Comparison of ENCODE assay signal across 8 cellular contexts in genomic region chr6:37160922-37161778, GRCh38. TPM values are rescaled to one million over a fixed set of nuclear protein-coding genes. Genes with fewer than 3 reads are reported as not detected.
A peak's percentile ranks its signal among the peaks of the same experiment; 100 is the strongest.
DNase-seq lines count a peak whose midpoint lies in the region; ATAC-seq and TF ChIP-seq lines count a peak whose summit lies in the region.

No MANE protein-coding gene starts in this region.

- no peak overlapping the region for H3K27ac ChIP-seq in effector memory CD4-positive, alpha-beta T cell (ENCODE audit: insufficient read depth, low read length, poor library complexity, severe bottlenecking)

- peak overlapping the region; percentile 90 for H3K27ac Mint-ChIP-seq in activated B cell treated with CpG ODN at 0.5 μM for 24 hours
- peak overlapping the region; percentile 38 to 98 (median 92) for H3K27ac Mint-ChIP-seq in nephron
- H3K27ac Mint-ChIP-seq in T-cell: no peak overlapping the region

- no peaks in the 10 kb centered on the region for H3K36me3 Mint-ChIP-seq in activated B cell treated with CpG ODN at 0.5 μM for 24 hours (ENCODE audit: low read depth)
- no peaks in the 10 kb centered on the region for H3K36me3 Mint-ChIP-seq in nephron (ENCODE audit: low read depth)
- no peaks in the 10 kb centered on the region for H3K36me3 Mint-ChIP-seq in T-cell

- TF ChIP-seq CTCF in GM12865 (IDR thresholded peaks at IDR 0.05; ENCODE audit: insufficient read depth, low read depth, low read length, missing control alignments) (no peak), activated B cell treated with CpG ODN at 0.5 μM for 24 hours (IDR thresholded peaks at IDR 0.05) (no peak), nephron (IDR thresholded peaks at IDR 0.05; ENCODE audit: unreplicated experiment in 3 of 3) (no peak)

- H3K4me3 Mint-ChIP-seq in activated B cell treated with CpG ODN at 0.5 μM for 24 hours (peak overlapping the region; percentile 50), nephron (peak overlapping the region in 1 of 3 experiments; percentile 13), T-cell (no peak overlapping the region)

- CTCF ChIA-PET in activated B cell treated with CpG ODN at 0.5 μM for 24 hours (lab: Charles Lee): interaction anchor here (0.6 to 1.8 kb wide), 6 partner anchors 9 to 143 kb away, joined by 3 to 10 read pairs (median 4); partner anchors contain the start of gene PIM1
- CTCF ChIA-PET in T-cell (lab: Charles Lee): interaction anchor here in 1 of 2 donors (0.6 to 1.1 kb wide), 6 partner anchors 11 to 139 kb away, joined by 3 to 4 read pairs (median 4); no protein-coding TSS in a partner anchor

- intact Hi-C loops in activated B cell treated with CpG ODN at 0.5 μM for 24 hours (cut with micrococcal nuclease): loop anchor here (1.0 kb wide), 1 partner anchor 8 kb away; no protein-coding TSS in a partner anchor

- no peaks in the 10 kb centered on the region for H3K9me3 Mint-ChIP-seq in activated B cell treated with CpG ODN at 0.5 μM for 24 hours
- no peaks in the 10 kb centered on the region for H3K9me3 Mint-ChIP-seq in nephron
- H3K9me3 Mint-ChIP-seq in T-cell: no peaks in the 10 kb centered on the region

- POLR2A ChIA-PET in activated B cell treated with CpG ODN at 0.5 μM for 24 hours (lab: Charles Lee): interaction anchor here (0.7 to 15.3 kb wide), 18 partner anchors 8 to 155 kb away, joined by 3 to 443 read pairs (median 6); partner anchors contain the start of gene PIM1
- POLR2A ChIA-PET in T-cell (lab: Charles Lee): interaction anchor here in 1 of 2 donors (0.6 kb wide), 3 partner anchors 34 to 401 kb away, joined by 3 to 8 read pairs (median 6); no protein-coding TSS in a partner anchor

- H3K27me3 ChIP-seq in effector memory CD4-positive, alpha-beta T cell (replicated peaks; ENCODE audit: control insufficient read depth, insufficient read depth, low read length, poor library complexity, severe bottlenecking): no peaks in the 10 kb centered on the region

- no peaks in the 10 kb centered on the region for H3K36me3 ChIP-seq in effector memory CD4-positive, alpha-beta T cell (ENCODE audit: control insufficient read depth, insufficient read depth, low read length)

- no peaks in the 10 kb centered on the region for H3K4me1 ChIP-seq in effector memory CD4-positive, alpha-beta T cell (ENCODE audit: control insufficient read depth, insufficient read depth, low read length, poor library complexity, severe bottlenecking)

- H3K4me3 ChIP-seq in GM12865 (ENCODE audit: low read depth, low read length): no peak overlapping the region
- H3K4me3 ChIP-seq in effector memory CD4-positive, alpha-beta T cell (ENCODE audit: insufficient read depth, low read depth, low read length, poor library complexity, severe bottlenecking): no peak overlapping the region

- ATAC-seq in HG03521 (IDR thresholded peaks at IDR 0.05; ENCODE audit: unreplicated experiment): peak; percentile 48
- peak; percentile 83 for ATAC-seq in activated B cell treated with CpG ODN at 0.5 μM for 24 hours (ENCODE audit: low read depth)
- ATAC-seq in T-cell (replicated peaks in 1 of 4): no peak
- no peak for ATAC-seq in HG02623 (IDR thresholded peaks at IDR 0.05; ENCODE audit: unreplicated experiment)

- no peaks in the 10 kb centered on the region for H3K9me3 ChIP-seq in effector memory CD4-positive, alpha-beta T cell (ENCODE audit: control insufficient read depth, low read length)

- no peaks in the 10 kb centered on the region for H3K27me3 Mint-ChIP-seq in activated B cell treated with CpG ODN at 0.5 μM for 24 hours
- H3K27me3 Mint-ChIP-seq in nephron (ENCODE audit: low read depth): no peaks in the 10 kb centered on the region
- H3K27me3 Mint-ChIP-seq in T-cell: no peaks in the 10 kb centered on the region

- peak; percentile 72 for DNase-seq in GM12865 (ENCODE audit: low read depth)
- no peak for DNase-seq in activated B cell treated with CpG ODN at 0.5 μM for 24 hours
- no peak for DNase-seq in T-cell
- DNase-seq in effector memory CD4-positive, alpha-beta T cell: no peak
- DNase-seq in cortex of kidney (lab: John Stamatoyannopoulos, UW): no peak

- H3K4me1 Mint-ChIP-seq in activated B cell treated with CpG ODN at 0.5 μM for 24 hours: peaks cover 40% of the 10 kb centered on the region
- H3K4me1 Mint-ChIP-seq in nephron: peaks cover 23% of the 10 kb centered on the region
- H3K4me1 Mint-ChIP-seq in T-cell: peaks cover 0 to 21% (median 8%) of the 10 kb centered on the region in 3 donors

RNA-seq across cellular contexts. Expression of gene PIM1, which starts 8.8 kb away (rescaled TPM):
- total RNA-seq in activated B cell treated with CpG ODN at 0.5 μM for 24 hours: 272 and 283 TPM in 2 replicates
- 100 to 1,000 TPM; 225 to 334 (median 313) TPM for total RNA-seq in T-cell

Comparison
In these comparisons a context has a peak if more than half of its experiments do, and no peak if none do; other contexts are left out.
1. ATAC-seq: peak in HG03521 (single experiment) and activated B cell treated with CpG ODN at 0.5 μM for 24 hours (single experiment); none in T-cell (0 of 4) and HG02623 (single experiment).
2. H3K27ac Mint-ChIP-seq: peak in activated B cell treated with CpG ODN at 0.5 μM for 24 hours (single experiment) and nephron (3 of 3); none in T-cell (0 of 2).